ENCODE assay signal across 1 cellular context in genomic region chr11:72778535-72779494, GRCh38.
TF ChIP-seq lines count a peak whose summit lies in the region.

No MANE protein-coding gene starts in this region.

TF ChIP-seq in GM12878, 131 proteins besides CTCF, POLR2A, EP300 and RAD21:
- TF ChIP-seq SREBF2 (IDR thresholded peaks at IDR 0.05; ENCODE audit: low read length) (no peak), ZNF24 (IDR thresholded peaks at IDR 0.05) (no peak), SP1 (IDR thresholded peaks at IDR 0.05; ENCODE audit: low read depth, low read length) (no peak), LARP7 (IDR thresholded peaks at IDR 0.05) (no peak), SREBF1 (IDR thresholded peaks at IDR 0.05; ENCODE audit: low read length) (no peak), EZH2 (IDR thresholded peaks at IDR 0.05; ENCODE audit: borderline replicate concordance, control insufficient read depth, low read depth, low read length) (no peak), ZNF622 (IDR thresholded peaks at IDR 0.05) (no peak), TCF3 (IDR thresholded peaks at IDR 0.05; ENCODE audit: borderline replicate concordance, insufficient read depth, low read depth, low read length) (no peak), E4F1 (IDR thresholded peaks at IDR 0.05; ENCODE audit: borderline replicate concordance, partially characterized antibody) (no peak), POU2F2 (IDR thresholded peaks at IDR 0.05; ENCODE audit: borderline replicate concordance, low read depth, low read length) (no peak), RUNX3 (IDR thresholded peaks at IDR 0.05; ENCODE audit: low read length) (no peak), MEF2A (IDR thresholded peaks at IDR 0.05; ENCODE audit: insufficient read depth, low read depth, low read length) (no peak), RAD51 (IDR thresholded peaks at IDR 0.05) (no peak), USF2 (IDR thresholded peaks at IDR 0.05; ENCODE audit: borderline replicate concordance, low read depth, low read length) (no peak), IRF5 (IDR thresholded peaks at IDR 0.05; ENCODE audit: borderline replicate concordance) (no peak), SMAD1 (IDR thresholded peaks at IDR 0.05; ENCODE audit: low read depth, partially characterized antibody) (no peak)
- TF ChIP-seq, protein P1, sequence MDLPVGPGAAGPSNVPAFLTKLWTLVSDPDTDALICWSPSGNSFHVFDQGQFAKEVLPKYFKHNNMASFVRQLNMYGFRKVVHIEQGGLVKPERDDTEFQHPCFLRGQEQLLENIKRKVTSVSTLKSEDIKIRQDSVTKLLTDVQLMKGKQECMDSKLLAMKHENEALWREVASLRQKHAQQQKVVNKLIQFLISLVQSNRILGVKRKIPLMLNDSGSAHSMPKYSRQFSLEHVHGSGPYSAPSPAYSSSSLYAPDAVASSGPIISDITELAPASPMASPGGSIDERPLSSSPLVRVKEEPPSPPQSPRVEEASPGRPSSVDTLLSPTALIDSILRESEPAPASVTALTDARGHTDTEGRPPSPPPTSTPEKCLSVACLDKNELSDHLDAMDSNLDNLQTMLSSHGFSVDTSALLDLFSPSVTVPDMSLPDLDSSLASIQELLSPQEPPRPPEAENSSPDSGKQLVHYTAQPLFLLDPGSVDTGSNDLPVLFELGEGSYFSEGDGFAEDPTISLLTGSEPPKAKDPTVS (IDR thresholded peaks at IDR 0.05; ENCODE audit: low read depth, low read length), result no peak
- TF ChIP-seq, protein P2, sequence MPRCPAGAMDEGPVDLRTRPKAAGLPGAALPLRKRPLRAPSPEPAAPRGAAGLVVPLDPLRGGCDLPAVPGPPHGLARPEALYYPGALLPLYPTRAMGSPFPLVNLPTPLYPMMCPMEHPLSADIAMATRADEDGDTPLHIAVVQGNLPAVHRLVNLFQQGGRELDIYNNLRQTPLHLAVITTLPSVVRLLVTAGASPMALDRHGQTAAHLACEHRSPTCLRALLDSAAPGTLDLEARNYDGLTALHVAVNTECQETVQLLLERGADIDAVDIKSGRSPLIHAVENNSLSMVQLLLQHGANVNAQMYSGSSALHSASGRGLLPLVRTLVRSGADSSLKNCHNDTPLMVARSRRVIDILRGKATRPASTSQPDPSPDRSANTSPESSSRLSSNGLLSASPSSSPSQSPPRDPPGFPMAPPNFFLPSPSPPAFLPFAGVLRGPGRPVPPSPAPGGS (IDR thresholded peaks at IDR 0.05; ENCODE audit: borderline replicate concordance, insufficient read depth, low read depth, low read length, poor library complexity, severe bottlenecking), result no peak
